ENCODE assay signal across 22 cellular contexts in the genomic region with DNA sequence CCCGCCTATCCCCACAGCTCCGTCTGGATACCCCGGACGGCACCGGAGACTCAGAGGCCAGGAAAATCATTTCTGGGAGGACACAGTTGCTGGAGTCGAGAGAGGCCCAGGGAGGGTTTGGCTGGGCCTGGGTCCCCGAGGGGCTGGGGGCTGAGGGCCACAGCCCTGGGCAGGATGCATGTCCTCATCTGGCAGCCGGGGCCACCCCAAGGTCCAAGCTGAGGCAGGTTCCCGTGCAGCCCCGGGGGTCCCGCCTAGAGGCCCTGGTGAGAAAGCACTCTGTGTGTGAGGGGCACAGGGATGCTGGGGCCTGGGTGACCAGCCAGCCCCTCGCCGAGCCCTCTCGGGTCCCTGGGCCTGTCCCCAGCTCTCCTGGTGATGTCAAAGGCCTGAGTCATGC. TPM values are rescaled to one million over a fixed set of nuclear protein-coding genes. Genes with fewer than 3 reads are reported as not detected.
DNase-seq lines count a peak whose midpoint lies in the region; FAIRE-seq and TF ChIP-seq lines count a peak whose summit lies in the region.
"Had no signal": no experiment of that assay in that cellular context is flagged by ENCODE, and none has a peak within 500 bp of the region (broad histone marks: within the 10 kb centered on the region; RNA-seq: fewer than 3 reads in every experiment).

No MANE protein-coding gene starts in this region.

- H2BK120ac ChIP-seq in H1 (replicated peaks; ENCODE audit: low read depth, low read length), result no peak overlapping the region

- H3K4me1 Mint-ChIP-seq in neural progenitor cell, result peaks cover 9% of the 10 kb centered on the region
- H3K4me1 Mint-ChIP-seq: CD4-positive, alpha-beta memory T cell had no signal

- H3K9me3 Mint-ChIP-seq in neural progenitor cell, result no peaks in the 10 kb centered on the region
- H3K9me3 Mint-ChIP-seq: CD4-positive, alpha-beta memory T cell had no signal

- no peak for FAIRE-seq in H1 (lab: Jason Lieb, UNC)
- FAIRE-seq: A549, G401.6, GM12892 had no signal

- H2BK5ac ChIP-seq in H1 (ENCODE audit: low read depth, low read length), result no peak overlapping the region

- H2AK5ac ChIP-seq in H1 (ENCODE audit: low read depth, low read length), result no peak overlapping the region

- no peaks in the 10 kb centered on the region for H3K23me2 ChIP-seq in H1 (ENCODE audit: low read depth, low read length)

- H3K36me3 ChIP-seq in BLaER1, result no peaks in the 10 kb centered on the region
- no peaks in the 10 kb centered on the region for H3K36me3 ChIP-seq in H1 (ENCODE audit: control insufficient read depth in 2 of 4, insufficient read depth in 4 of 4, low read length in 3 of 4)
- no peaks in the 10 kb centered on the region for H3K36me3 ChIP-seq in neural progenitor cell
- H3K36me3 ChIP-seq: BE2C had no signal

- H3K4ac ChIP-seq in H1 (replicated peaks; ENCODE audit: insufficient read length, low read depth, low read length), result no peak overlapping the region

- no peak overlapping the region for H4K91ac ChIP-seq in H1 (replicated peaks; ENCODE audit: insufficient read length, low read length)

- no peaks in the 10 kb centered on the region for H3K79me2 ChIP-seq in H1 (ENCODE audit: control insufficient read depth in 1 of 2, insufficient read depth in 2 of 2, low read length in 2 of 2)
- no peaks in the 10 kb centered on the region for H3K79me2 ChIP-seq in neural progenitor cell (ENCODE audit: low read depth)

- TF ChIP-seq CTCF in H1 (IDR thresholded peaks at IDR 0.05; ENCODE audit: control extremely low read depth in 1 of 3, insufficient read depth in 1 of 3, low read depth in 1 of 3, low read length in 3 of 3) (no peak), neural progenitor cell (IDR thresholded peaks at IDR 0.05) (no peak)

- H3K79me1 ChIP-seq in H1 (ENCODE audit: low read depth, low read length), result no peaks in the 10 kb centered on the region

- no peak overlapping the region for H2BK12ac ChIP-seq in H1 (ENCODE audit: low read depth, low read length)

- no peak overlapping the region for H2BK15ac ChIP-seq in H1 (ENCODE audit: low read length)

- H2BK20ac ChIP-seq in H1 (ENCODE audit: low read length), result no peak overlapping the region

- H3K36me3 Mint-ChIP-seq in neural progenitor cell, result no peaks in the 10 kb centered on the region
- H3K36me3 Mint-ChIP-seq: CD4-positive, alpha-beta memory T cell had no signal

- no peak overlapping the region for H3K4me3 Mint-ChIP-seq in neural progenitor cell
- H3K4me3 Mint-ChIP-seq: CD4-positive, alpha-beta memory T cell had no signal

- H3K14ac ChIP-seq in H1 (ENCODE audit: insufficient read length), result no peak overlapping the region

- DNase-seq in OCI-M1 (lab: John Stamatoyannopoulos, UW) (peak; percentile 5), H1 (ENCODE audit: low read depth in 1 of 2, low spot score in 2 of 2) (no peak), neural progenitor cell (ENCODE audit: low spot score) (no peak), T-helper 9 cell (no peak), NCI-H524 (lab: John Stamatoyannopoulos, UW) (no peak), NCI-H1417 (lab: John Stamatoyannopoulos, UW) (no peak)
- DNase-seq: 8988T; ACHN; AML-193; BE2C; C1 segment of cervical spinal cord; CD4-positive, alpha-beta memory T cell; COR-L47; DMS153; DND-41; GOT3; H7; HCEC 1CT had no signal

- no peak overlapping the region for H3K56ac ChIP-seq in H1 (replicated peaks; ENCODE audit: insufficient read length, low read depth, low read length)

- WGBS in H1 (ENCODE audit: extremely low coverage in 1 of 2, insufficient coverage in 1 of 2, insufficient read length in 1 of 2, insufficient replicate concordance in 2 of 2, low coverage in 1 of 2, low lambda C conversion rate in 2 of 2, missing lambda C conversion rate in 1 of 2), 2 experiments, result 89% methylated on average over 14 of the region's 14 CpGs; no CpG with 5 or more reads in 1 of the 2 experiments

- H3F3A ChIP-seq in neural progenitor cell (ENCODE audit: low read depth), result no peaks in the 10 kb centered on the region

- H3K4me1 ChIP-seq in BLaER1, result peaks cover 53% of the 10 kb centered on the region
- no peaks in the 10 kb centered on the region; a peak in 2 of 7 replicates for H3K4me1 ChIP-seq in H1 (replicated peaks in 1 of 4; ENCODE audit: control insufficient read depth in 3 of 4, insufficient read depth in 4 of 4, low read length in 3 of 4)
- H3K4me1 ChIP-seq in neural progenitor cell, result peaks cover 22% of the 10 kb centered on the region
- H3K4me1 ChIP-seq: A549 had no signal

- H3K27me3 ChIP-seq in BLaER1, result peaks cover 6% of the 10 kb centered on the region; the same call in 1 of the 2 replicates
- H3K27me3 ChIP-seq in H1 (replicated peaks in 1 of 4; ENCODE audit: control insufficient read depth in 3 of 4, extremely low read depth in 1 of 4, insufficient read depth in 3 of 4, low read length in 3 of 4), result no peaks in the 10 kb centered on the region
- no peaks in the 10 kb centered on the region for H3K27me3 ChIP-seq in neural progenitor cell
- H3K27me3 ChIP-seq: BE2C had no signal

- CTCF ChIA-PET in H1 (lab: Charles Lee; ENCODE audit: partially characterized antibody), result interaction anchor here (0.6 to 1.4 kb wide), 3 partner anchors 10 to 72 kb away, joined by 4 read pairs; no protein-coding TSS in a partner anchor

- POLR2A ChIA-PET in H1 (lab: Charles Lee; ENCODE audit: partially characterized antibody), result no interaction called here

- H3K27me3 Mint-ChIP-seq in neural progenitor cell (ENCODE audit: insufficient read depth, low read depth), result peaks cover 2% of the 10 kb centered on the region
- H3K27me3 Mint-ChIP-seq: CD4-positive, alpha-beta memory T cell had no signal

- H3K27ac ChIP-seq in BLaER1 (no peak overlapping the region), H1 (ENCODE audit: low read depth, low read length) (no peak overlapping the region), neural progenitor cell (no peak overlapping the region)

- no peak overlapping the region for H3K18ac ChIP-seq in H1 (ENCODE audit: extremely low read depth, low read length)

- H3K4me3 ChIP-seq in BLaER1 (no peak overlapping the region), H1 (ENCODE audit: extremely low read depth in 1 of 4, insufficient read depth in 2 of 4, low read depth in 3 of 4, low read length in 4 of 4) (no peak overlapping the region), neural progenitor cell (no peak overlapping the region)
- H3K4me3 ChIP-seq: A549 had no signal

- H4K8ac ChIP-seq in H1 (ENCODE audit: extremely low read depth, insufficient read depth, low read length), result peak overlapping the region; percentile 85; the same call in 1 of the 2 replicates

- TF ChIP-seq RAD21 in H1 (IDR thresholded peaks at IDR 0.05 in 1 of 2, conservative IDR thresholded peaks at IDR 0.05 in 1 of 2; ENCODE audit: low read depth in 2 of 2, low read length in 2 of 2), result no peak

- H3K23ac ChIP-seq in H1 (ENCODE audit: insufficient read length), result no peak overlapping the region

- no peak overlapping the region for H4K5ac ChIP-seq in H1 (ENCODE audit: insufficient read length, low read depth, low read length)

- H2AFZ ChIP-seq in H1 (ENCODE audit: low read length) (no peak overlapping the region), neural progenitor cell (replicated peaks) (no peak overlapping the region)

- H4K20me1 ChIP-seq in BLaER1 (peaks cover 40% of the 10 kb centered on the region), H1 (replicated peaks in 1 of 2; ENCODE audit: control insufficient read depth in 1 of 2, insufficient read depth in 2 of 2, low read length in 2 of 2) (no peaks in the 10 kb centered on the region), neural progenitor cell (ENCODE audit: low read depth) (no peaks in the 10 kb centered on the region)

- H3K9ac ChIP-seq in BLaER1 (no peak overlapping the region), H1 (replicated peaks in 1 of 4; ENCODE audit: extremely low read depth in 1 of 4, low read depth in 3 of 4, low read length in 3 of 4) (no peak overlapping the region), neural progenitor cell (no peak overlapping the region)

- H3K9me3 ChIP-seq in BLaER1, result no peaks in the 10 kb centered on the region
- H3K9me3 ChIP-seq in H1 (ENCODE audit: insufficient read depth in 2 of 2, low read depth in 1 of 2, low read length in 1 of 2), result no peaks in the 10 kb centered on the region
- no peaks in the 10 kb centered on the region for H3K9me3 ChIP-seq in neural progenitor cell (ENCODE audit: low read depth)
- H3K9me3 ChIP-seq: A549, BE2C had no signal

- TF ChIP-seq POLR2A in H1 (IDR thresholded peaks at IDR 0.05; ENCODE audit: control extremely low read depth in 1 of 2, low read depth in 2 of 2, low read length in 2 of 2), result no peak

- H3K4me2 ChIP-seq in BLaER1 (peak overlapping the region; percentile 84), H1 (ENCODE audit: insufficient read depth in 1 of 2, low read depth in 2 of 2, low read length in 2 of 2) (no peak overlapping the region), neural progenitor cell (no peak overlapping the region)
- H3K4me2 ChIP-seq: A549 had no signal

- H3K27ac Mint-ChIP-seq in neural progenitor cell, result peak overlapping the region; percentile 63
- H3K27ac Mint-ChIP-seq: CD4-positive, alpha-beta memory T cell had no signal

- no peak for TF ChIP-seq EP300 in H1 (IDR thresholded peaks at IDR 0.05; ENCODE audit: borderline replicate concordance in 1 of 2, low read depth in 2 of 2, low read length in 2 of 2)

RNA-seq across cellular contexts. Expression of a gene that starts 25.6 kb away (rescaled TPM):
- total RNA-seq in H1 (2021; fragmentation: NEBNext Ultra II Directional; extraction: Animal tissue kit (Norgen Biotek cat#: 25700)), result not detected in 2 replicates
- polyA plus RNA-seq in H1 (2011; rRNA removed), result not detected in 2 replicates
- polyA plus RNA-seq in H1 (2011; cell fraction: cytosol; rRNA removed), result not detected
- 0.06 TPM for polyA plus RNA-seq in H1 (2011; cell fraction: nucleus; rRNA removed)
- 0.19 TPM in 1 of 4 replicates, not detected in the others for polyA plus RNA-seq in H1 (2012, experiment 1 of 2)
- not detected for polyA plus RNA-seq in H1 (2012, experiment 2 of 2)
- polyA plus RNA-seq in H1 (2013, experiment 1 of 2), result not detected
- polyA plus RNA-seq in H1 (2013, experiment 2 of 2), result not detected
- not detected in 2 replicates for polyA minus RNA-seq in H1 (2011; rRNA and poly(A)+ RNA removed)
- not detected for polyA minus RNA-seq in H1 (2011; cell fraction: cytosol; rRNA and poly(A)+ RNA removed)
- not detected for polyA minus RNA-seq in H1 (2011; cell fraction: nucleus; rRNA and poly(A)+ RNA removed)
- total RNA-seq in neural progenitor cell (ENCODE audit: low replicate concordance), result not detected in 2 replicates
- total RNA-seq: CD4-positive, alpha-beta memory T cell; H7 had no signal
- polyA plus RNA-seq: A549; CD4-positive, alpha-beta memory T cell had no signal

RNA-seq across cellular contexts. Expression of a gene that starts 31.3 kb away (rescaled TPM):
- 27.2 and 28.7 TPM in 2 replicates for total RNA-seq in H1 (2021; fragmentation: NEBNext Ultra II Directional; extraction: Animal tissue kit (Norgen Biotek cat#: 25700))
- polyA plus RNA-seq in H1 (2011; rRNA removed), result 14.0 and 27.4 TPM in 2 replicates
- polyA plus RNA-seq in H1 (2011; cell fraction: cytosol; rRNA removed), result 21.0 TPM
- 192 TPM for polyA plus RNA-seq in H1 (2011; cell fraction: nucleus; rRNA removed)
- 17.0 to 33.1 TPM (median 28.7 TPM) in 4 replicates for polyA plus RNA-seq in H1 (2012, experiment 1 of 2)
- 13.4 TPM for polyA plus RNA-seq in H1 (2012, experiment 2 of 2)
- polyA plus RNA-seq in H1 (2013, experiment 1 of 2), result 23.4 TPM
- polyA plus RNA-seq in H1 (2013, experiment 2 of 2), result 21.4 TPM
- polyA minus RNA-seq in H1 (2011; rRNA and poly(A)+ RNA removed), result 19.8 and 20.5 TPM in 2 replicates
- polyA minus RNA-seq in H1 (2011; cell fraction: cytosol; rRNA and poly(A)+ RNA removed), result 16.3 TPM
- polyA minus RNA-seq in H1 (2011; cell fraction: nucleus; rRNA and poly(A)+ RNA removed), result 43.3 TPM
- total RNA-seq in neural progenitor cell (ENCODE audit: low replicate concordance), result 9.5 and 32.6 TPM in 2 replicates

RNA-seq across cellular contexts. Expression of a gene that starts 49.1 kb away (rescaled TPM):
- 0.31 and 0.56 TPM in 2 replicates for total RNA-seq in H1 (2021; fragmentation: NEBNext Ultra II Directional; extraction: Animal tissue kit (Norgen Biotek cat#: 25700))
- polyA plus RNA-seq in H1 (2011; rRNA removed), result 0.60 and 0.61 TPM in 2 replicates
- 0.69 TPM for polyA plus RNA-seq in H1 (2011; cell fraction: cytosol; rRNA removed)
- polyA plus RNA-seq in H1 (2011; cell fraction: nucleus; rRNA removed), result 1.4 TPM
- 0.27 to 0.40 TPM (median 0.28 TPM) in 3 of 4 replicates, not detected in the other for polyA plus RNA-seq in H1 (2012, experiment 1 of 2)
- polyA plus RNA-seq in H1 (2012, experiment 2 of 2), result 0.42 TPM
- polyA plus RNA-seq in H1 (2013, experiment 1 of 2), result 0.45 TPM
- polyA plus RNA-seq in H1 (2013, experiment 2 of 2), result 0.53 TPM
- 0.13 TPM in 1 of 2 replicates, not detected in the other for polyA minus RNA-seq in H1 (2011; rRNA and poly(A)+ RNA removed)
- not detected for polyA minus RNA-seq in H1 (2011; cell fraction: cytosol; rRNA and poly(A)+ RNA removed)
- polyA minus RNA-seq in H1 (2011; cell fraction: nucleus; rRNA and poly(A)+ RNA removed), result 0.80 TPM
- not detected in 2 replicates for total RNA-seq in neural progenitor cell (ENCODE audit: low replicate concordance)
- total RNA-seq: CD4-positive, alpha-beta memory T cell had no signal
- polyA plus RNA-seq: CD4-positive, alpha-beta memory T cell had no signal
